9 cellular contexts compared by ENCODE assay signal in genomic region chrX:85136409-85136808, GRCh38.
"Had no signal": no experiment of that assay in that cellular context is flagged by ENCODE, and none has a peak within 500 bp of the region (broad histone marks: within the 10 kb centered on the region; RNA-seq: fewer than 3 reads in every experiment).

No MANE protein-coding gene starts in this region.

- H3K36me3 ChIP-seq: HAP-1 had no signal

- H3K27ac ChIP-seq: GM23248 had no signal

- H3K9me3 ChIP-seq: HAP-1 had no signal

- ATAC-seq: GM23338, HCT116 had no signal

- DNase-seq: GM23248, GOT3, H7, H9, HCEC 1CT, HFFc6 had no signal

- H3K4me1 ChIP-seq: HAP-1 had no signal

- H3K4me3 ChIP-seq: GM23248, GM23338, HAP-1 had no signal
